Comparison of ENCODE assay signal across 1 cellular context in genomic region chr20:2101935-2102584, GRCh38.
A peak's percentile ranks its signal among the peaks of the same experiment; 100 is the strongest.
TF ChIP-seq lines count a peak whose summit lies in the region.

No MANE protein-coding gene starts in this region.

TF ChIP-seq in HepG2, 621 proteins besides CTCF, POLR2A, EP300 and RAD21 (continued from another document and continues in another):
- TF ChIP-seq HNF1B (CRISPR knock-in tag; IDR thresholded peaks at IDR 0.05), result peak; percentile 75
- TF ChIP-seq RXRA (CRISPR knock-in tag; IDR thresholded peaks at IDR 0.05), result peak; percentile 86
- peak; percentile 65; the same call in 1 of the 2 replicates for TF ChIP-seq STAT6 (CRISPR knock-in tag; IDR thresholded peaks at IDR 0.05; ENCODE audit: borderline replicate concordance)
- TF ChIP-seq ELF4 (CRISPR knock-in tag; IDR thresholded peaks at IDR 0.05; ENCODE audit: borderline replicate concordance), result peak; percentile 100
- peak; percentile 79; the same call in 1 of the 2 replicates for TF ChIP-seq ZIK1 (CRISPR knock-in tag; IDR thresholded peaks at IDR 0.05; ENCODE audit: borderline replicate concordance, low read depth)
- TF ChIP-seq NFKBIZ (CRISPR knock-in tag; IDR thresholded peaks at IDR 0.05), result no peak; the same call in none of the 2 replicates
- peak; percentile 97 for TF ChIP-seq ZNF605 (CRISPR knock-in tag; IDR thresholded peaks at IDR 0.05)
- TF ChIP-seq ZNF546 (CRISPR knock-in tag; conservative IDR thresholded peaks at IDR 0.05), result peak; percentile 96; the same call in 1 of the 2 replicates
- peak; percentile 88; the same call in 1 of the 2 replicates for TF ChIP-seq ZFP90 (CRISPR knock-in tag; IDR thresholded peaks at IDR 0.05; ENCODE audit: borderline replicate concordance)
- TF ChIP-seq NONO (IDR thresholded peaks at IDR 0.05), result no peak; the same call in 1 of the 2 replicates
- TF ChIP-seq NONO (CRISPR knock-in tag; conservative IDR thresholded peaks at IDR 0.05), result peak; percentile 93
- TF ChIP-seq HBP1 (CRISPR knock-in tag; IDR thresholded peaks at IDR 0.05; ENCODE audit: low read depth), result 0 out of 2 replicates have a peak, but pooled peaks have one; percentile 53
- TF ChIP-seq KLF6 (CRISPR knock-in tag; IDR thresholded peaks at IDR 0.05), result no peak; the same call in none of the 2 replicates
- 0 out of 2 replicates have a peak, but pooled peaks have one; percentile 90 for TF ChIP-seq AHR (CRISPR knock-in tag; IDR thresholded peaks at IDR 0.05)
- TF ChIP-seq ZBTB46 (CRISPR knock-in tag; IDR thresholded peaks at IDR 0.05; ENCODE audit: borderline replicate concordance), result no peak
- peak; percentile 98 for TF ChIP-seq ZNF501 (CRISPR knock-in tag; IDR thresholded peaks at IDR 0.05)
- peak; percentile 39 for TF ChIP-seq ZBTB10 (CRISPR knock-in tag; IDR thresholded peaks at IDR 0.05; ENCODE audit: borderline replicate concordance)
- TF ChIP-seq TFE3 (CRISPR knock-in tag; IDR thresholded peaks at IDR 0.05), result peak; percentile 47
- TF ChIP-seq GPN1 (CRISPR knock-in tag; IDR thresholded peaks at IDR 0.05; ENCODE audit: borderline replicate concordance), result peak; percentile 58; the same call in 1 of the 2 replicates
- peak; percentile 88 for TF ChIP-seq ZNF615 (CRISPR knock-in tag; IDR thresholded peaks at IDR 0.05; ENCODE audit: borderline replicate concordance)
- TF ChIP-seq ZNF772 (CRISPR knock-in tag; IDR thresholded peaks at IDR 0.05), result peak; percentile 94
- peak; percentile 69; the same call in 1 of the 2 replicates for TF ChIP-seq NRL (CRISPR knock-in tag; IDR thresholded peaks at IDR 0.05; ENCODE audit: borderline replicate concordance)
- TF ChIP-seq CBX5 (CRISPR knock-in tag; IDR thresholded peaks at IDR 0.05; ENCODE audit: borderline replicate concordance), result peak; percentile 61; the same call in 1 of the 2 replicates
- TF ChIP-seq AKAP8 (CRISPR knock-in tag; IDR thresholded peaks at IDR 0.05), result peak; percentile 87; the same call in 1 of the 2 replicates
- TF ChIP-seq HNRNPH1 (optimal IDR thresholded peaks at IDR 0.05; ENCODE audit: low read depth, low read length), result no peak
- no peak; the same call in 1 of the 2 replicates for TF ChIP-seq ZKSCAN5 (CRISPR knock-in tag; IDR thresholded peaks at IDR 0.05)
- peak; percentile 94; the same call in 1 of the 2 replicates for TF ChIP-seq GLI4 (CRISPR knock-in tag; IDR thresholded peaks at IDR 0.05; ENCODE audit: borderline replicate concordance)
- TF ChIP-seq ZSCAN21 (CRISPR knock-in tag; IDR thresholded peaks at IDR 0.05; ENCODE audit: borderline replicate concordance), result peak; percentile 24; the same call in 1 of the 2 replicates
- no peak for TF ChIP-seq NFE2L2 (IDR thresholded peaks at IDR 0.05; ENCODE audit: low read length)
- TF ChIP-seq ZMYM4 (CRISPR knock-in tag; IDR thresholded peaks at IDR 0.05), result peak; percentile 89
- TF ChIP-seq ZNF660 (CRISPR knock-in tag; IDR thresholded peaks at IDR 0.05; ENCODE audit: borderline replicate concordance, low read depth), result peak; percentile 72; the same call in 1 of the 2 replicates
- TF ChIP-seq ZFX (CRISPR knock-in tag; IDR thresholded peaks at IDR 0.05; ENCODE audit: low read depth), result peak; percentile 83
- no peak for TF ChIP-seq MAZ (IDR thresholded peaks at IDR 0.05; ENCODE audit: borderline replicate concordance, low read depth, low read length)
- peak; percentile 93 for TF ChIP-seq MAZ (CRISPR knock-in tag; IDR thresholded peaks at IDR 0.05; ENCODE audit: low read depth)
- TF ChIP-seq ZNF749 (CRISPR knock-in tag; IDR thresholded peaks at IDR 0.05; ENCODE audit: borderline replicate concordance), result peak; percentile 79
- no peak; the same call in 1 of the 2 replicates for TF ChIP-seq GATA4 (IDR thresholded peaks at IDR 0.05; ENCODE audit: borderline replicate concordance, low read depth)
- no peak for TF ChIP-seq RFX1 (IDR thresholded peaks at IDR 0.05)
- TF ChIP-seq POGZ (CRISPR knock-in tag; IDR thresholded peaks at IDR 0.05), result peak; percentile 63
- no peak for TF ChIP-seq CEBPB (IDR thresholded peaks at IDR 0.05; ENCODE audit: borderline replicate concordance, low read depth, low read length)
- TF ChIP-seq ZNF556 (CRISPR knock-in tag; IDR thresholded peaks at IDR 0.05; ENCODE audit: borderline replicate concordance), result peak; percentile 92
- peak; percentile 85 for TF ChIP-seq TFDP2 (CRISPR knock-in tag; IDR thresholded peaks at IDR 0.05)
- no peak for TF ChIP-seq PLRG1 (conservative IDR thresholded peaks at IDR 0.05)
- TF ChIP-seq XRCC5 (optimal IDR thresholded peaks at IDR 0.05; ENCODE audit: low read length), result no peak
- peak; percentile 100 for TF ChIP-seq PCBP1 (IDR thresholded peaks at IDR 0.05; ENCODE audit: borderline replicate concordance, low read depth, low read length)
- TF ChIP-seq ZBTB21 (CRISPR knock-in tag; IDR thresholded peaks at IDR 0.05), result 0 out of 2 replicates have a peak, but pooled peaks have one; percentile 4
- TF ChIP-seq PREB (CRISPR knock-in tag; IDR thresholded peaks at IDR 0.05), result no peak; the same call in none of the 2 replicates
- TF ChIP-seq ZBTB20 (CRISPR knock-in tag; IDR thresholded peaks at IDR 0.05; ENCODE audit: borderline replicate concordance, low read depth), result no peak; the same call in 1 of the 2 replicates
- no peak for TF ChIP-seq ZBTB39 (CRISPR knock-in tag; IDR thresholded peaks at IDR 0.05)
- peak; percentile 68; the same call in 1 of the 2 replicates for TF ChIP-seq ZNF775 (CRISPR knock-in tag; IDR thresholded peaks at IDR 0.05; ENCODE audit: borderline replicate concordance)
- TF ChIP-seq TBL1XR1 (IDR thresholded peaks at IDR 0.05; ENCODE audit: borderline replicate concordance, low read length, partially characterized antibody), result peak; percentile 73
